1 cellular context compared by ENCODE assay signal in genomic region chr21:34912022-34912933, GRCh38.
TF ChIP-seq lines count a peak whose summit lies in the region.

No MANE protein-coding gene starts in this region.

TF ChIP-seq in HCT116, 20 proteins besides CTCF, POLR2A, EP300 and RAD21 (continued from another document):
- TF ChIP-seq SP1 (IDR thresholded peaks at IDR 0.05; ENCODE audit: low read depth) = no peak
- TF ChIP-seq JUND (IDR thresholded peaks at IDR 0.05) = no peak
TF ChIP-seq in HCT116: peak in this region for 0.
